1 cellular context compared by ENCODE assay signal in the genomic region with DNA sequence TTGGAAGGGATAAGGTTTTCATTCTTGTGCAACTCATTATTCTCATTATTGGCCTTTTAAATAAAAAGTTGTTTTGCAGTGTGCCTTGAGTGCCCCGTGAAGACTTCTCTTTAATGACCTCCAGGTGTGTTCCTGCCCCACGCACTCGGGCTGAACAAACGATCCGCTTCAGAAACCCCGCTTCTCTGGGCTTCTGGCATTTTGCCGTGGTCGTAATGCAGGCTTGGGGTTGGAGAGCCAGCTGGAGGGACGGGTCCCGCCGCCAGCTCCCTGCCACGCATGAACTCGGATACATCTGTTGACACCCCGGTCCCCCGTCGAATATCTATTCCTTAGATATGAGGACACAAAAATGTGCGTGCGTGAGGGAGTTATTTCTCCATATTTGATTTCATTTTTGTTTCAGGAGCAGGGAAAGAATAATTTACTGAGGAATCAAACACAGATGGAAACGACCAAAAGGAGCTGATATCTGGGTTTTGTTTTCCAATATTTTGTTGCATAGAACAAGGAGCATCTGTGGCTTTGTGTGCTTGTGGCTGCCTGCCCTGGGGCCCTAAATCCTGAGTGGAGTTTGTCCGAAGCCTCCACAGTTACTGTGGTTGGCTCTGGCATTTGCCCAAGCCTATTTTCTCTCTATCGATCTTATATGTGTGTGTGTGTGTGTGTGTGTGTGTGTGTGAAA.
TF ChIP-seq lines count a peak whose summit lies in the region.

No MANE protein-coding gene starts in this region.

TF ChIP-seq in K562, 482 proteins besides CTCF, POLR2A, EP300 and RAD21:
- TF ChIP-seq CBX2 (IDR thresholded peaks at IDR 0.05; ENCODE audit: insufficient read depth, low read length, poor library complexity, severe bottlenecking) = no peak
- TF ChIP-seq, protein P1, sequence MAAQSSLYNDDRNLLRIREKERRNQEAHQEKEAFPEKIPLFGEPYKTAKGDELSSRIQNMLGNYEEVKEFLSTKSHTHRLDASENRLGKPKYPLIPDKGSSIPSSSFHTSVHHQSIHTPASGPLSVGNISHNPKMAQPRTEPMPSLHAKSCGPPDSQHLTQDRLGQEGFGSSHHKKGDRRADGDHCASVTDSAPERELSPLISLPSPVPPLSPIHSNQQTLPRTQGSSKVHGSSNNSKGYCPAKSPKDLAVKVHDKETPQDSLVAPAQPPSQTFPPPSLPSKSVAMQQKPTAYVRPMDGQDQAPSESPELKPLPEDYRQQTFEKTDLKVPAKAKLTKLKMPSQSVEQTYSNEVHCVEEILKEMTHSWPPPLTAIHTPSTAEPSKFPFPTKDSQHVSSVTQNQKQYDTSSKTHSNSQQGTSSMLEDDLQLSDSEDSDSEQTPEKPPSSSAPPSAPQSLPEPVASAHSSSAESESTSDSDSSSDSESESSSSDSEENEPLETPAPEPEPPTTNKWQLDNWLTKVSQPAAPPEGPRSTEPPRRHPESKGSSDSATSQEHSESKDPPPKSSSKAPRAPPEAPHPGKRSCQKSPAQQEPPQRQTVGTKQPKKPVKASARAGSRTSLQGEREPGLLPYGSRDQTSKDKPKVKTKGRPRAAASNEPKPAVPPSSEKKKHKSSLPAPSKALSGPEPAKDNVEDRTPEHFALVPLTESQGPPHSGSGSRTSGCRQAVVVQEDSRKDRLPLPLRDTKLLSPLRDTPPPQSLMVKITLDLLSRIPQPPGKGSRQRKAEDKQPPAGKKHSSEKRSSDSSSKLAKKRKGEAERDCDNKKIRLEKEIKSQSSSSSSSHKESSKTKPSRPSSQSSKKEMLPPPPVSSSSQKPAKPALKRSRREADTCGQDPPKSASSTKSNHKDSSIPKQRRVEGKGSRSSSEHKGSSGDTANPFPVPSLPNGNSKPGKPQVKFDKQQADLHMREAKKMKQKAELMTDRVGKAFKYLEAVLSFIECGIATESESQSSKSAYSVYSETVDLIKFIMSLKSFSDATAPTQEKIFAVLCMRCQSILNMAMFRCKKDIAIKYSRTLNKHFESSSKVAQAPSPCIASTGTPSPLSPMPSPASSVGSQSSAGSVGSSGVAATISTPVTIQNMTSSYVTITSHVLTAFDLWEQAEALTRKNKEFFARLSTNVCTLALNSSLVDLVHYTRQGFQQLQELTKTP (IDR thresholded peaks at IDR 0.05; ENCODE audit: low read depth in 1 of 2, partially characterized antibody in 2 of 2) = no peak
- TF ChIP-seq ZNF507 (tag; conservative IDR thresholded peaks at IDR 0.05) = no peak
- TF ChIP-seq ZNF609 (CRISPR knock-in tag; IDR thresholded peaks at IDR 0.05; ENCODE audit: borderline replicate concordance) = no peak
- TF ChIP-seq, protein P2, sequence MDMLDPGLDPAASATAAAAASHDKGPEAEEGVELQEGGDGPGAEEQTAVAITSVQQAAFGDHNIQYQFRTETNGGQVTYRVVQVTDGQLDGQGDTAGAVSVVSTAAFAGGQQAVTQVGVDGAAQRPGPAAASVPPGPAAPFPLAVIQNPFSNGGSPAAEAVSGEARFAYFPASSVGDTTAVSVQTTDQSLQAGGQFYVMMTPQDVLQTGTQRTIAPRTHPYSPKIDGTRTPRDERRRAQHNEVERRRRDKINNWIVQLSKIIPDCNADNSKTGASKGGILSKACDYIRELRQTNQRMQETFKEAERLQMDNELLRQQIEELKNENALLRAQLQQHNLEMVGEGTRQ (CRISPR knock-in tag; IDR thresholded peaks at IDR 0.05) = no peak
- no peak for TF ChIP-seq PPARD (CRISPR knock-in tag; IDR thresholded peaks at IDR 0.05)
- no peak for TF ChIP-seq NR1H2 (CRISPR knock-in tag; IDR thresholded peaks at IDR 0.05)
